8 cellular contexts compared by ENCODE assay signal in the genomic region with DNA sequence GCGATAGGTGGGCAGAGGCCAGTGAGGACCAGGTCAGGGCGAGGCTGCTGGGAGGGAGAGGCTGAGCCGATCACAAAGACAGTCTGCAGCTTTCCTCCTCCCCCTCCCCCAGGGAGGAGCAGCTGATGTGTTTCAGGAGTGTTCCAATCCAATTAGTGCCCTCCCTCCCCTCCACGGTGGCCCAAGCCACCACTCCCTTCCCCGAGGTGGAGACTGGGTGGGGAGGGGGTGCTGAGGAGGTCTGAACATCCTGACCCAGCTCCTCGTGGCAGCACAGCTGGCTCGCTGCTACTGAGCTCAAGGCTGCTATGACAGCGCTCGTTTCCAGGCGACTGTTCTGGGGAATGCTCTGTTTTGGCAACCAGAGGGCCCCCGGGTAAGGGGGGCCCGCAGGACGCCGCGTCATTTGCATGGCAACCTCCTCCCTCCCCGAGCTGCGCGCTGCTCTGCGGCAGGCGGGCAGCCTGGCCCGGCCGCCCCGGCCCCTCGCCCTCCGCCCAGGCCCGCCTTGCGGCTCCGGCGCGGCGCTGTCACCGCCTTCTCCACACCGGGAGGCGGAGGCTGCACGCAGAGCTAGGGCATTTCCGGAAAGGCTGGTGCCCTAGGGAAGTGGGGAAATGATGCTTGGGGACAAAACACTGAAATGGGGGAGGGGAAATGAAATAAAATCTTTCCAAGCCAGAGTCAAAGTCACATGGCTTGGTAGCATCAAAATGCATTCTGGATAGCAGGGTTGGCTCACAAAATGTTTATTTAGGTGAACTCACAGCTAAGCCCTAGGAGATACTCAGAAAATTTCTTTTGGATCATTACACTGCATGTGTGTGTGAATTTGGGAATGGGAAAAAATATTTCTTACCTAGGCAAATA.
DNase-seq lines count a peak whose midpoint lies in the region; ATAC-seq and TF ChIP-seq lines count a peak whose summit lies in the region.

No MANE protein-coding gene starts in this region.

- no peaks in the 10 kb centered on the region for H4K20me1 ChIP-seq in neural cell (ENCODE audit: insufficient read depth)

- ATAC-seq in GM21825 (IDR thresholded peaks at IDR 0.05; ENCODE audit: unreplicated experiment), result peak; percentile 79

- H3K4me3 ChIP-seq in foreskin fibroblast (ENCODE audit: low read depth in 1 of 2, low read length in 2 of 2), result peak overlapping the region; percentile 43 to 47
- peak overlapping the region; percentile 63 for H3K4me3 ChIP-seq in neural cell (ENCODE audit: low read length)

- H3K36me3 ChIP-seq in neural cell (ENCODE audit: insufficient read depth, low read length), result no peaks in the 10 kb centered on the region

- H3K9me3 Mint-ChIP-seq in stimulated activated naive CD8-positive, alpha-beta T cell treated with anti-CD3 and anti-CD28 coated beads, Interleukin-15, Interleukin-2, amounts not matched to agents 100 ng/mL and 50 ng/mL, for 24 hours, result no peaks in the 10 kb centered on the region

- H3K79me2 ChIP-seq in neural cell (replicated peaks; ENCODE audit: insufficient read depth, low read length), result no peaks in the 10 kb centered on the region

- H3K27ac Mint-ChIP-seq in stimulated activated naive CD8-positive, alpha-beta T cell treated with anti-CD3 and anti-CD28 coated beads, Interleukin-15, Interleukin-2, amounts not matched to agents 100 ng/mL and 50 ng/mL, for 24 hours, result peak overlapping the region; percentile 76

- no peaks in the 10 kb centered on the region for H3K9me3 ChIP-seq in neural cell (ENCODE audit: low read length)

- peak overlapping the region; percentile 93 for H3K27ac ChIP-seq in neural cell (ENCODE audit: low read length)

- H3K27me3 Mint-ChIP-seq in stimulated activated naive CD8-positive, alpha-beta T cell treated with anti-CD3 and anti-CD28 coated beads, Interleukin-15, Interleukin-2, amounts not matched to agents 100 ng/mL and 50 ng/mL, for 24 hours, result no peaks in the 10 kb centered on the region

- no peaks in the 10 kb centered on the region for H3K9me2 ChIP-seq in neural cell (ENCODE audit: insufficient read depth, low read length)

- no peak for TF ChIP-seq CTCF in foreskin fibroblast (IDR thresholded peaks at IDR 0.05; ENCODE audit: low read depth, low read length)
- peak; percentile 47 for TF ChIP-seq CTCF in neural cell (IDR thresholded peaks at IDR 0.05; ENCODE audit: poor library complexity, severe bottlenecking)

- H3K4me2 ChIP-seq in neural cell (ENCODE audit: low read length), result peak overlapping the region; percentile 78

- H3K27me3 ChIP-seq in neural cell (ENCODE audit: insufficient read depth, low read depth, low read length), result no peaks in the 10 kb centered on the region

- H3K9ac ChIP-seq in neural cell (ENCODE audit: low read length), result peak overlapping the region; percentile 85

- DNase-seq in DMS53 treated with DMSO at 0.1 percent for 48 hours (lab: John Stamatoyannopoulos, UW; ENCODE audit: unreplicated experiment), result peak; percentile 80
- DNase-seq in LoVo (ENCODE audit: low spot score), result peak; percentile 64
- peak; percentile 62 for DNase-seq in activated gamma-delta T cell treated with Interleukin-2 at 50 U/mL for 16 hours
- peak; percentile 80 to 92 for DNase-seq in foreskin fibroblast

- TF ChIP-seq RAD21 in neural cell (conservative IDR thresholded peaks at IDR 0.05), result peak; percentile 50

- H2AFZ ChIP-seq in neural cell (ENCODE audit: low read depth, low read length), result peak overlapping the region; percentile 94

- TF ChIP-seq POLR2A in Raji (IDR thresholded peaks at IDR 0.05; ENCODE audit: insufficient read depth, low read depth, low read length), result peak; percentile 81

- peak; percentile 94 for TF ChIP-seq EP300 in neural cell (conservative IDR thresholded peaks at IDR 0.05; ENCODE audit: poor library complexity, severe bottlenecking)

- peaks cover 36% of the 10 kb centered on the region for H3K4me1 Mint-ChIP-seq in stimulated activated naive CD8-positive, alpha-beta T cell treated with anti-CD3 and anti-CD28 coated beads, Interleukin-15, Interleukin-2, amounts not matched to agents 100 ng/mL and 50 ng/mL, for 24 hours (ENCODE audit: low read depth)

- peak overlapping the region; percentile 76 for H3K4me3 Mint-ChIP-seq in stimulated activated naive CD8-positive, alpha-beta T cell treated with anti-CD3 and anti-CD28 coated beads, Interleukin-15, Interleukin-2, amounts not matched to agents 100 ng/mL and 50 ng/mL, for 24 hours

- H3K36me3 Mint-ChIP-seq in stimulated activated naive CD8-positive, alpha-beta T cell treated with anti-CD3 and anti-CD28 coated beads, Interleukin-15, Interleukin-2, amounts not matched to agents 100 ng/mL and 50 ng/mL, for 24 hours (ENCODE audit: low read depth), result no peaks in the 10 kb centered on the region

- H3F3A ChIP-seq in neural cell (ENCODE audit: insufficient read depth, low read length, poor library complexity, severe bottlenecking), result no peaks in the 10 kb centered on the region

TF ChIP-seq in neural cell, 6 proteins besides CTCF, POLR2A, EP300 and RAD21:
- TF ChIP-seq, protein P1, sequence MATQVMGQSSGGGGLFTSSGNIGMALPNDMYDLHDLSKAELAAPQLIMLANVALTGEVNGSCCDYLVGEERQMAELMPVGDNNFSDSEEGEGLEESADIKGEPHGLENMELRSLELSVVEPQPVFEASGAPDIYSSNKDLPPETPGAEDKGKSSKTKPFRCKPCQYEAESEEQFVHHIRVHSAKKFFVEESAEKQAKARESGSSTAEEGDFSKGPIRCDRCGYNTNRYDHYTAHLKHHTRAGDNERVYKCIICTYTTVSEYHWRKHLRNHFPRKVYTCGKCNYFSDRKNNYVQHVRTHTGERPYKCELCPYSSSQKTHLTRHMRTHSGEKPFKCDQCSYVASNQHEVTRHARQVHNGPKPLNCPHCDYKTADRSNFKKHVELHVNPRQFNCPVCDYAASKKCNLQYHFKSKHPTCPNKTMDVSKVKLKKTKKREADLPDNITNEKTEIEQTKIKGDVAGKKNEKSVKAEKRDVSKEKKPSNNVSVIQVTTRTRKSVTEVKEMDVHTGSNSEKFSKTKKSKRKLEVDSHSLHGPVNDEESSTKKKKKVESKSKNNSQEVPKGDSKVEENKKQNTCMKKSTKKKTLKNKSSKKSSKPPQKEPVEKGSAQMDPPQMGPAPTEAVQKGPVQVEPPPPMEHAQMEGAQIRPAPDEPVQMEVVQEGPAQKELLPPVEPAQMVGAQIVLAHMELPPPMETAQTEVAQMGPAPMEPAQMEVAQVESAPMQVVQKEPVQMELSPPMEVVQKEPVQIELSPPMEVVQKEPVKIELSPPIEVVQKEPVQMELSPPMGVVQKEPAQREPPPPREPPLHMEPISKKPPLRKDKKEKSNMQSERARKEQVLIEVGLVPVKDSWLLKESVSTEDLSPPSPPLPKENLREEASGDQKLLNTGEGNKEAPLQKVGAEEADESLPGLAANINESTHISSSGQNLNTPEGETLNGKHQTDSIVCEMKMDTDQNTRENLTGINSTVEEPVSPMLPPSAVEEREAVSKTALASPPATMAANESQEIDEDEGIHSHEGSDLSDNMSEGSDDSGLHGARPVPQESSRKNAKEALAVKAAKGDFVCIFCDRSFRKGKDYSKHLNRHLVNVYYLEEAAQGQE (IDR thresholded peaks at IDR 0.05; ENCODE audit: borderline replicate concordance), result peak; percentile 71
- no peak for TF ChIP-seq EZH2 (IDR thresholded peaks at IDR 0.05; ENCODE audit: borderline replicate concordance, insufficient read depth, low read length, poor library complexity, severe bottlenecking)
- peak; percentile 60 for TF ChIP-seq SMC3 (conservative IDR thresholded peaks at IDR 0.05; ENCODE audit: poor library complexity)
- TF ChIP-seq MXI1 (conservative IDR thresholded peaks at IDR 0.05; ENCODE audit: poor library complexity, severe bottlenecking), result peak; percentile 91
- peak; percentile 82 for TF ChIP-seq POLR2AphosphoS5 (IDR thresholded peaks at IDR 0.05)
- peak; percentile 74 for TF ChIP-seq TAF1 (IDR thresholded peaks at IDR 0.05; ENCODE audit: low read depth)

Comparison
In these comparisons a context has a peak if more than half of its experiments do, and no peak if none do; other contexts are left out.
1. Peak in every context shown above with its lines: DNase-seq, ATAC-seq, H3K4me3 ChIP-seq and H3K27ac ChIP-seq.